In genomic region chr19:13154911-13155471, GRCh38 we compare ENCODE assay signal across 8 cellular contexts. TPM values are rescaled to one million over a fixed set of nuclear protein-coding genes. Genes with fewer than 3 reads are reported as not detected.
DNase-seq lines count a peak whose midpoint lies in the region; ATAC-seq and TF ChIP-seq lines count a peak whose summit lies in the region.

No MANE protein-coding gene starts in this region.

- H3K79me2 ChIP-seq in ACC112 (ENCODE audit: control insufficient read depth, insufficient read depth, low read length, unreplicated experiment) = peaks cover 27% of the 10 kb centered on the region

- H3K27ac ChIP-seq in ACC112 (ENCODE audit: low read depth, low read length) = peak overlapping the region; percentile 96
- peak overlapping the region in 1 of 2 donors; percentile 96 for H3K27ac ChIP-seq in testis

- H3K36me3 ChIP-seq in ACC112 (ENCODE audit: insufficient read depth, low read length) (peaks cover 9% of the 10 kb centered on the region; the same call in 1 of the 2 replicates), NT2/D1 (ENCODE audit: insufficient read depth, insufficient read length, low read length) (peaks cover 16% of the 10 kb centered on the region), testis (ENCODE audit: low read depth, missing control alignments) (no peaks in the 10 kb centered on the region)

- peaks cover 58 to 65% of the 10 kb centered on the region in 2 donors for H3K4me1 Mint-ChIP-seq in natural killer cell treated with Interleukin-12 subunit alpha and Interleukin-12 subunit beta and Interleukin-15 and Interleukin-18, amount 100 ng/mL, for 72 hours (ENCODE audit: low read depth in 2 of 2)

- H3K4me3 ChIP-seq in ACC112 (ENCODE audit: low read depth, low read length) (peak overlapping the region; percentile 97), NT2/D1 (ENCODE audit: insufficient read length, low read depth) (peak overlapping the region; percentile 98), testis (peak overlapping the region; percentile 73 to 78)

- no peaks in the 10 kb centered on the region for H3K27me3 ChIP-seq in ACC112 (ENCODE audit: insufficient read depth, low read length)
- H3K27me3 ChIP-seq in NT2/D1 (ENCODE audit: insufficient read depth, insufficient read length) = no peaks in the 10 kb centered on the region
- no peaks in the 10 kb centered on the region for H3K27me3 ChIP-seq in testis

- H3K9ac ChIP-seq in NT2/D1 (ENCODE audit: insufficient read length, low read depth) = peak overlapping the region; percentile 100

- peaks cover 15% of the 10 kb centered on the region for H3K36me3 Mint-ChIP-seq in natural killer cell treated with Interleukin-12 subunit alpha and Interleukin-12 subunit beta and Interleukin-15 and Interleukin-18, amount 100 ng/mL, for 72 hours

- intact Hi-C loops in testis (cut with DNase I; ENCODE audit: low total_unique reads) = loop anchor here (5.0 kb wide), 1 partner anchor 38 kb away; the partner anchor contains the start of genes NACC1 and TRMT1

- H3K4me3 Mint-ChIP-seq in natural killer cell treated with Interleukin-12 subunit alpha and Interleukin-12 subunit beta and Interleukin-15 and Interleukin-18, amount 100 ng/mL, for 72 hours = peak overlapping the region; percentile 94

- H3K9me3 Mint-ChIP-seq in natural killer cell treated with Interleukin-12 subunit alpha and Interleukin-12 subunit beta and Interleukin-15 and Interleukin-18, amount 100 ng/mL, for 72 hours = no peaks in the 10 kb centered on the region

- H3K9me3 ChIP-seq in NT2/D1 (ENCODE audit: insufficient read depth, low read length) (no peaks in the 10 kb centered on the region), testis (no peaks in the 10 kb centered on the region)

- no peaks in the 10 kb centered on the region for H3K27me3 Mint-ChIP-seq in natural killer cell treated with Interleukin-12 subunit alpha and Interleukin-12 subunit beta and Interleukin-15 and Interleukin-18, amount 100 ng/mL, for 72 hours

- H3K4me1 ChIP-seq in ACC112 (ENCODE audit: control insufficient read depth, insufficient read depth, low read length, unreplicated experiment) (peaks cover 13% of the 10 kb centered on the region), NT2/D1 (ENCODE audit: insufficient read depth, insufficient read length) (peaks cover 2% of the 10 kb centered on the region), testis (peaks cover 18% of the 10 kb centered on the region)

- peak overlapping the region; percentile 93 to 98 for H3K27ac Mint-ChIP-seq in natural killer cell treated with Interleukin-12 subunit alpha and Interleukin-12 subunit beta and Interleukin-15 and Interleukin-18, amount 100 ng/mL, for 72 hours

- DNase-seq in NT2/D1 (ENCODE audit: low read depth, low spot score) (peak; percentile 64), testis (no peak)
- peak; percentile 81 for DNase-seq in activated T-cell treated with anti-CD3 and anti-CD28 coated beads, Interleukin-2, amount 50 U/mL, for 1 hour
- DNase-seq in natural killer cell treated with Interleukin-12 subunit alpha and Interleukin-12 subunit beta and Interleukin-15 and Interleukin-18, amount 100 ng/mL, for 72 hours (ENCODE audit: low spot score) = peak; percentile 86

- ATAC-seq in esophagus mucosa (peak; percentile 18), HG02610 (IDR thresholded peaks at IDR 0.05; ENCODE audit: unreplicated experiment) (no peak)
- ATAC-seq in natural killer cell treated with Interleukin-12 subunit alpha and Interleukin-12 subunit beta and Interleukin-15 and Interleukin-18, amount 100 ng/mL, for 72 hours = peak; percentile 0 to 8

- H2AFZ ChIP-seq in ACC112 (ENCODE audit: low read length, unreplicated experiment) = no peak overlapping the region

- in situ Hi-C loops in GM18951 (cut with MboI; ENCODE audit: low sequenced_read_pairs, unreplicated experiment) = no loop called here

- TF ChIP-seq POLR2A in GM18951 (IDR thresholded peaks at IDR 0.05; ENCODE audit: extremely low read depth, insufficient read depth, insufficient read length) (peak; percentile 46), testis (IDR thresholded peaks at IDR 0.05) (no peak)

- TF ChIP-seq CTCF in testis (IDR thresholded peaks at IDR 0.05) = no peak

- WGBS in testis, 2 donors = 25% methylated on average over 22 to 24 of the region's 24 CpGs

RNA-seq across cellular contexts. Expression of gene IER2, which starts 4.8 kb away (rescaled TPM):
- total RNA-seq in esophagus mucosa (97.7 TPM), testis (10 to 100 TPM; 18.1 to 29.4 TPM)
- total RNA-seq in natural killer cell treated with Interleukin-12 subunit alpha and Interleukin-12 subunit beta and Interleukin-15 and Interleukin-18, amount 100 ng/mL, for 72 hours = 100 to 1,000 TPM; 106 to 117 TPM
- 23.3 TPM for polyA plus RNA-seq in testis (ENCODE audit: insufficient read depth, low read depth, low replicate concordance)

RNA-seq across cellular contexts. Expression of gene STX10, which starts 4.8 kb away (rescaled TPM):
- total RNA-seq in esophagus mucosa (46.0 TPM), testis (10 to 100 TPM; 27.2 to 37.6 TPM)
- total RNA-seq in natural killer cell treated with Interleukin-12 subunit alpha and Interleukin-12 subunit beta and Interleukin-15 and Interleukin-18, amount 100 ng/mL, for 72 hours = 10 to 100 TPM; 48.1 to 62.5 TPM
- polyA plus RNA-seq in testis (ENCODE audit: insufficient read depth, low read depth, low replicate concordance) = 18.1 TPM

RNA-seq across cellular contexts. Expression of gene NACC1, which starts 36.9 kb away (rescaled TPM):
- total RNA-seq in esophagus mucosa (40.0 TPM), testis (100 to 1,000 TPM in 1 of 2 donors, 10 to 100 TPM in 1; 75.9 to 102 TPM)
- total RNA-seq in natural killer cell treated with Interleukin-12 subunit alpha and Interleukin-12 subunit beta and Interleukin-15 and Interleukin-18, amount 100 ng/mL, for 72 hours = 100 to 1,000 TPM; 129 to 138 TPM
- polyA plus RNA-seq in testis (ENCODE audit: insufficient read depth, low read depth, low replicate concordance) = 38.2 TPM

RNA-seq across cellular contexts. Expression of gene TRMT1, which starts 38.5 kb away (rescaled TPM):
- total RNA-seq in esophagus mucosa = 23.8 TPM
- total RNA-seq in natural killer cell treated with Interleukin-12 subunit alpha and Interleukin-12 subunit beta and Interleukin-15 and Interleukin-18, amount 100 ng/mL, for 72 hours = 100 to 1,000 TPM in 1 of 2 donors, 10 to 100 TPM in 1; 54.6 to 120 TPM
- 10 to 100 TPM; 44.8 to 50.0 TPM for total RNA-seq in testis
- 35.9 TPM for polyA plus RNA-seq in testis (ENCODE audit: insufficient read depth, low read depth, low replicate concordance)

RNA-seq across cellular contexts. Expression of gene LYL1, which starts 52.3 kb away (rescaled TPM):
- total RNA-seq in esophagus mucosa (1.4 TPM), testis (10 to 100 TPM; 15.9 to 35.8 TPM)
- 1 to 10 TPM in 1 of 2 donors, under 1 TPM in 1; 0.86 to 1.4 TPM for total RNA-seq in natural killer cell treated with Interleukin-12 subunit alpha and Interleukin-12 subunit beta and Interleukin-15 and Interleukin-18, amount 100 ng/mL, for 72 hours
- polyA plus RNA-seq in testis (ENCODE audit: insufficient read depth, low read depth, low replicate concordance) = 21.9 TPM
